Comparison of ENCODE assay signal across 8 cellular contexts in genomic region chr2:43542285-43542933, GRCh38. TPM values are rescaled to one million over a fixed set of nuclear protein-coding genes. Genes with fewer than 3 reads are reported as not detected.
A peak's percentile ranks its signal among the peaks of the same experiment; 100 is the strongest.
DNase-seq lines count a peak whose midpoint lies in the region; ATAC-seq, FAIRE-seq and TF ChIP-seq lines count a peak whose summit lies in the region.

No MANE protein-coding gene starts in this region.

- H3K9ac ChIP-seq in OCI-LY1 (ENCODE audit: low read length), result no peak overlapping the region

- peaks cover 7 to 16% (median 7%) of the 10 kb centered on the region in 3 donors for H3K4me1 Mint-ChIP-seq in naive B cell

- H3K27me3 Mint-ChIP-seq in naive B cell, result no peaks in the 10 kb centered on the region

- peak; percentile 73 for FAIRE-seq in GM18507 (lab: Jason Lieb, UNC)

- no peak overlapping the region for H3K27ac ChIP-seq in OCI-LY1 (ENCODE audit: low read depth, low read length, poor library complexity, severe bottlenecking)
- no peak overlapping the region for H3K27ac ChIP-seq in dorsolateral prefrontal cortex

- intact Hi-C loops in dorsolateral prefrontal cortex (cut with DNase I), result no loop called here

- no peaks in the 10 kb centered on the region for H3K36me3 Mint-ChIP-seq in naive B cell

- H3K4me1 ChIP-seq in OCI-LY1 (ENCODE audit: insufficient read depth, low read length, severe bottlenecking), result no peaks in the 10 kb centered on the region

- H3K27ac Mint-ChIP-seq in naive B cell, result no peak overlapping the region

- H2AFZ ChIP-seq in OCI-LY1 (ENCODE audit: low read length), result no peak overlapping the region

- H3K4me3 ChIP-seq in OCI-LY1 (ENCODE audit: low read depth, low read length, poor library complexity, severe bottlenecking) (no peak overlapping the region), dorsolateral prefrontal cortex (no peak overlapping the region)

- ATAC-seq in naive B cell (ENCODE audit: low read depth in 2 of 2) (peak; percentile 56 to 58), GM18511 (IDR thresholded peaks at IDR 0.05; ENCODE audit: unreplicated experiment) (no peak)

- TF ChIP-seq CTCF in AG09319 (IDR thresholded peaks at IDR 0.05; ENCODE audit: low read depth, low read length) (peak; percentile 34), OCI-LY1 (IDR thresholded peaks at IDR 0.05; ENCODE audit: low read length) (peak; percentile 48; the same call in 1 of the 2 replicates), dorsolateral prefrontal cortex (IDR thresholded peaks at IDR 0.05 in 54 of 56, conservative IDR thresholded peaks at IDR 0.05 in 2 of 56; ENCODE audit: low read depth in 1 of 56, partially characterized antibody in 56 of 56) (peak; percentile 50 to 86 (median 70))

- H3F3A ChIP-seq in OCI-LY1 (ENCODE audit: insufficient read depth, low read length), result peaks cover 2% of the 10 kb centered on the region; the same call in 1 of the 2 replicates

- no peaks in the 10 kb centered on the region for H3K27me3 ChIP-seq in OCI-LY1 (ENCODE audit: insufficient read depth, low read length)
- no peaks in the 10 kb centered on the region for H3K27me3 ChIP-seq in dorsolateral prefrontal cortex

- peaks cover 6% of the 10 kb centered on the region; the same call in 1 of the 2 replicates for H3K36me3 ChIP-seq in OCI-LY1 (ENCODE audit: insufficient read depth, low read length)

- H4K20me1 ChIP-seq in OCI-LY1 (ENCODE audit: insufficient read depth, low read length), result no peaks in the 10 kb centered on the region

- H3K4me2 ChIP-seq in OCI-LY1 (ENCODE audit: low read length), result no peak overlapping the region

- no peaks in the 10 kb centered on the region for H3K79me2 ChIP-seq in OCI-LY1 (ENCODE audit: insufficient read depth, low read length)

- no peak overlapping the region for H3K4me3 Mint-ChIP-seq in naive B cell

- H3K9me2 ChIP-seq in OCI-LY1 (ENCODE audit: low read depth, low read length), result no peaks in the 10 kb centered on the region

- no peaks in the 10 kb centered on the region for H3K9me3 Mint-ChIP-seq in naive B cell

- DNase-seq in AG09319 (ENCODE audit: extremely low read depth, low read depth) (no peak), GM18507 (ENCODE audit: extremely low spot score, insufficient read length, low read depth) (no peak), dorsolateral prefrontal cortex (no peak), naive B cell (peak; percentile 42), NCI-H187 (lab: John Stamatoyannopoulos, UW) (no peak)
- DNase-seq in stimulated activated CD4-positive, alpha-beta T cell treated with anti-CD3 and anti-CD28 coated beads, Interleukin-1b, Interleukin-23, amount 100 ng/mL, for 48 hours, result no peak

- no peaks in the 10 kb centered on the region for H3K9me3 ChIP-seq in OCI-LY1 (ENCODE audit: low read length)

RNA-seq across cellular contexts. Expression of gene THADA, which starts 53.4 kb away (rescaled TPM):
- 10 to 100 TPM; 15.6 to 41.4 (median 26.0) TPM for total RNA-seq in dorsolateral prefrontal cortex
- polyA plus RNA-seq in naive B cell (ENCODE audit: low read depth in 6 of 6), result 10 to 100 TPM in 5 of 6 donors, 1 to 10 TPM in 1; 8.3 to 20.2 (median 13.0) TPM
